In the genomic region with DNA sequence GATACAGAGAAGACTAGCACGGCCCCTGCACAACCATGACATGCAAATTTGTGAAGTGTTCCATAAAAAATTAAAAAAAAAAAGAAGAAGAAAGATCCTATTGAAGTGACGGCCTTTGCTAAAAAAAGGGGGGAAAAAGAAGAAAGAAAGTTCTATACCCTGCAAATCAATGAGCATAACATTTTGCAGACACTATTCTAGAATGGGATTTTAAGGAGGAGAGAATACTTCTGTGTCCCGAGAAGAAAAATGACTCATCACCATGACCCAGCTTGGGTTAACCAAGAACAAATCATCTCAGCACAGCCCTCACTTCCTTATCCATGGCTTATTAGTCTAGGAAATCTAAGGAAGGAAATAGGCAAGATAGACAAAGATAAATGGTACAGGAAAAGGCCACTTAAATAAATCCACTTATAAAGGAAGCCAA, we compare ENCODE assay signal across 12 cellular contexts. TPM values are rescaled to one million over a fixed set of nuclear protein-coding genes. Genes with fewer than 3 reads are reported as not detected.
DNase-seq lines count a peak whose midpoint lies in the region; TF ChIP-seq lines count a peak whose summit lies in the region.
"Had no signal": no experiment of that assay in that cellular context is flagged by ENCODE, and none has a peak within 500 bp of the region (broad histone marks: within the 10 kb centered on the region; RNA-seq: fewer than 3 reads in every experiment).

No MANE protein-coding gene starts in this region.

- DNase-seq in AG20443 (ENCODE audit: low spot score), result peak; percentile 78
- DNase-seq in LHCN-M2 (ENCODE audit: low read depth), result peak; percentile 64
- DNase-seq in astrocyte of the hippocampus (ENCODE audit: low read depth, low spot score), result peak; percentile 48
- DNase-seq in kidney glomerular epithelial cell (lab: John Stamatoyannopoulos, UW), result peak; percentile 61
- DNase-seq in NCI-H510A (lab: John Stamatoyannopoulos, UW), result no peak
- no peak for DNase-seq in GM20000 (ENCODE audit: low spot score)
- DNase-seq in activated CD4-positive, alpha-beta T cell treated with anti-CD3 and anti-CD28 coated beads, Interleukin-2, amount 50 U/mL, for 4 hours, result no peak
- no peak for DNase-seq in HPDE6-E6E7 (ENCODE audit: extremely low spot score)
- DNase-seq: CD8-positive, alpha-beta memory T cell; NCI-H510A treated with DMSO at 0.1 percent for 48 hours; ovary; stimulated activated CD4-positive, alpha-beta T cell treated with anti-CD3 and anti-CD28 coated beads, Interleukin-4, amount 100 ng/mL, for 1 hour had no signal

- TF ChIP-seq CTCF in GM20000 (IDR thresholded peaks at IDR 0.05; ENCODE audit: extremely low read depth, missing control alignments), result no peak

RNA-seq across cellular contexts. Expression of a gene that starts 7.4 kb away (rescaled TPM):
- total RNA-seq in LHCN-M2 (2014; rRNA removed), result 7.8 and 8.4 TPM in 2 replicates
- 12.5 TPM for polyA plus RNA-seq in LHCN-M2 (2012)

Comparison
In these comparisons a context has a peak if more than half of its experiments do, and no peak if none do; other contexts are left out.
1. DNase-seq: peak in AG20443 (single experiment), LHCN-M2 (single experiment), astrocyte of the hippocampus (single experiment) and kidney glomerular epithelial cell (single experiment); none in NCI-H510A (single experiment), GM20000 (single experiment), activated CD4-positive, alpha-beta T cell treated with anti-CD3 and anti-CD28 coated beads, Interleukin-2, amount 50 U/mL, for 4 hours (0 of 2) and HPDE6-E6E7 (single experiment).